Comparison of ENCODE assay signal across 8 cellular contexts in genomic region chr17:40321502-40322416, GRCh38. TPM values are rescaled to one million over a fixed set of nuclear protein-coding genes. Genes with fewer than 3 reads are reported as not detected.
DNase-seq lines count a peak whose midpoint lies in the region; ATAC-seq, FAIRE-seq and TF ChIP-seq lines count a peak whose summit lies in the region.

No MANE protein-coding gene starts in this region.

- no peak for FAIRE-seq in H54 (lab: Jason Lieb, UNC)

- peak overlapping the region; percentile 99 for H3K27ac Mint-ChIP-seq in T-helper 17 cell

- no peaks in the 10 kb centered on the region for H3K36me3 ChIP-seq in skeletal muscle tissue (ENCODE audit: control insufficient read depth in 3 of 3, insufficient read depth in 3 of 3, low read length in 3 of 3)

- no peaks in the 10 kb centered on the region for H3K9me3 ChIP-seq in T-helper 17 cell (ENCODE audit: control insufficient read depth, low read length, poor library complexity, severe bottlenecking)
- no peaks in the 10 kb centered on the region for H3K9me3 ChIP-seq in skeletal muscle tissue (ENCODE audit: control insufficient read depth in 3 of 3, low read length in 3 of 3)

- TF ChIP-seq POLR2A in H54 (IDR thresholded peaks at IDR 0.05; ENCODE audit: low read depth, low read length): 0 out of 2 replicates have a peak, but pooled peaks have one; percentile 16

- H3K27me3 ChIP-seq in skeletal muscle tissue (ENCODE audit: control insufficient read depth in 3 of 3, insufficient read depth in 3 of 3, low read length in 3 of 3): no peaks in the 10 kb centered on the region

- H3K36me3 Mint-ChIP-seq in T-helper 17 cell (ENCODE audit: low read depth): peaks cover 8% of the 10 kb centered on the region

- H3K4me3 ChIP-seq in fibroblast of villous mesenchyme (ENCODE audit: low read depth, low read length) (peak overlapping the region; percentile 44), skeletal muscle tissue (ENCODE audit: low read length in 3 of 3) (peak overlapping the region; percentile 71 to 96 (median 91))

- peak overlapping the region; percentile 99 for H3K27ac ChIP-seq in skeletal muscle tissue (ENCODE audit: low read depth, low read length)

- ATAC-seq in T-helper 17 cell: no peak
- ATAC-seq in HG03571 (IDR thresholded peaks at IDR 0.05; ENCODE audit: unreplicated experiment): no peak

- DNase-seq in H54 (ENCODE audit: insufficient read length, low spot score): no peak
- no peak for DNase-seq in T-helper 17 cell
- no peak for DNase-seq in fibroblast of villous mesenchyme (ENCODE audit: low read depth)
- DNase-seq in Ammon's horn (ENCODE audit: low spot score): no peak
- no peak for DNase-seq in T-helper 9 cell
- no peak for DNase-seq in SW480 (ENCODE audit: low spot score)

- peaks cover 83 to 88% (median 85%) of the 10 kb centered on the region in 3 donors for H3K4me1 ChIP-seq in skeletal muscle tissue (ENCODE audit: control insufficient read depth in 3 of 3, insufficient read depth in 3 of 3, low read length in 3 of 3)

- no peaks in the 10 kb centered on the region for H3K27me3 Mint-ChIP-seq in T-helper 17 cell

- H3K4me3 Mint-ChIP-seq in T-helper 17 cell: peak overlapping the region; percentile 96

- no peak for TF ChIP-seq CTCF in fibroblast of villous mesenchyme (IDR thresholded peaks at IDR 0.05; ENCODE audit: insufficient read depth, low read depth, low read length)

- H3K4me1 Mint-ChIP-seq in T-helper 17 cell: peaks cover 71% of the 10 kb centered on the region

- H3K9ac ChIP-seq in skeletal muscle tissue (ENCODE audit: low read depth in 1 of 3, low read length in 3 of 3): peak overlapping the region; percentile 86 to 96 (median 91)

RNA-seq across cellular contexts. Expression of gene RARA, which starts 12.8 kb away (rescaled TPM):
- total RNA-seq in T-helper 17 cell: 100 to 1,000 TPM in 1 of 2 donors, 10 to 100 TPM in 1; 97.0 to 106 TPM
- total RNA-seq in fibroblast of villous mesenchyme: 20.3 and 23.5 TPM in 2 replicates
- total RNA-seq in skeletal muscle tissue: 17.2 TPM

RNA-seq across cellular contexts. Expression of gene CDC6, which starts 34.1 kb away (rescaled TPM):
- 1 to 10 TPM; 1.2 to 2.7 TPM for total RNA-seq in T-helper 17 cell
- total RNA-seq in fibroblast of villous mesenchyme: 19.0 and 28.5 TPM in 2 replicates
- 4.2 TPM for total RNA-seq in skeletal muscle tissue

RNA-seq across cellular contexts. Expression of gene GJD3, which starts 42.8 kb away (rescaled TPM):
- not detected for total RNA-seq in T-helper 17 cell
- 2.2 and 2.9 TPM in 2 replicates for total RNA-seq in fibroblast of villous mesenchyme
- total RNA-seq in skeletal muscle tissue: 0.52 TPM
